ENCODE assay signal across 10 cellular contexts in genomic region chr20:24470782-24471582, GRCh38. TPM values are rescaled to one million over a fixed set of nuclear protein-coding genes. Genes with fewer than 3 reads are reported as not detected.
DNase-seq lines count a peak whose midpoint lies in the region; ATAC-seq, FAIRE-seq and TF ChIP-seq lines count a peak whose summit lies in the region.
"Had no signal": no experiment of that assay in that cellular context is flagged by ENCODE, and none has a peak within 500 bp of the region (broad histone marks: within the 10 kb centered on the region; RNA-seq: fewer than 3 reads in every experiment).

No MANE protein-coding gene starts in this region.

- ATAC-seq in GM19467 (IDR thresholded peaks at IDR 0.05; ENCODE audit: unreplicated experiment): no peak

- H3K27ac Mint-ChIP-seq in astrocyte (ENCODE audit: unreplicated experiment): peak overlapping the region; percentile 80

- H4K20me1 ChIP-seq in astrocyte (ENCODE audit: insufficient read depth, low read length): peaks cover 11% of the 10 kb centered on the region

- POLR2A ChIA-PET in HEK293 (lab: Yijun Ruan, JAX): no interaction called here

- peaks cover 39% of the 10 kb centered on the region for H3K79me2 ChIP-seq in astrocyte (ENCODE audit: insufficient read depth, low read length)

- peaks cover 23% of the 10 kb centered on the region for H3K27me3 Mint-ChIP-seq in astrocyte (ENCODE audit: low read depth, unreplicated experiment)

- H3K9me3 ChIP-seq in HEK293 (ENCODE audit: control insufficient read depth, insufficient read depth, low read depth, low read length) (no peaks in the 10 kb centered on the region), astrocyte (ENCODE audit: insufficient read depth, low read depth, low read length) (no peaks in the 10 kb centered on the region), iPS-18c (ENCODE audit: control insufficient read depth, insufficient read depth, low read length) (no peaks in the 10 kb centered on the region)

- CTCF ChIA-PET in HEK293 (lab: Yijun Ruan, JAX): interaction anchor here (0.6 to 1.1 kb wide), 2 partner anchors 22 to 33 kb away, joined by 4 to 5 read pairs; no protein-coding TSS in a partner anchor

- peaks cover 12% of the 10 kb centered on the region for H3K27me3 ChIP-seq in astrocyte (ENCODE audit: insufficient read depth, low read length)

- peak overlapping the region; percentile 70 for H3K9ac ChIP-seq in astrocyte (ENCODE audit: low read length)

- no peak overlapping the region for H3K27ac ChIP-seq in HEK293 (ENCODE audit: extremely low read depth, low read depth, low read length)
- H3K27ac ChIP-seq in astrocyte (ENCODE audit: low read depth, low read length): no peak overlapping the region
- no peak overlapping the region for H3K27ac ChIP-seq in skin epidermis
- H3K27ac ChIP-seq: foreskin keratinocyte had no signal

- DNase-seq in astrocyte (ENCODE audit: low read depth) (no peak), NOMO-1 treated with dmso at 0.1 percent for 144 hours (lab: John Stamatoyannopoulos, UW; ENCODE audit: unreplicated experiment) (no peak), SW480 (ENCODE audit: low spot score) (no peak), NAMALWA (ENCODE audit: low spot score) (no peak)
- DNase-seq: NCI-H1930 had no signal

- H2AFZ ChIP-seq in astrocyte (ENCODE audit: low read depth, low read length): peak overlapping the region; percentile 83

- H3K36me3 Mint-ChIP-seq in astrocyte (ENCODE audit: low read depth, unreplicated experiment): no peaks in the 10 kb centered on the region

- peaks cover 26% of the 10 kb centered on the region for H3K4me1 Mint-ChIP-seq in astrocyte (ENCODE audit: low read depth, unreplicated experiment)

- FAIRE-seq in astrocyte (lab: Jason Lieb, UNC): no peak

- H3K4me1 ChIP-seq in HEK293 (ENCODE audit: control insufficient read depth, insufficient read depth, low read length) (peaks cover 6% of the 10 kb centered on the region; the same call in 1 of the 2 replicates), astrocyte (ENCODE audit: insufficient read depth, low read length) (peaks cover 13% of the 10 kb centered on the region)
- H3K4me1 ChIP-seq: foreskin keratinocyte had no signal

- H3K4me3 Mint-ChIP-seq in astrocyte (ENCODE audit: unreplicated experiment): peak overlapping the region; percentile 94

- TF ChIP-seq CTCF in HEK293 (tag by site-specific recombination; IDR thresholded peaks at IDR 0.05) (no peak), astrocyte (IDR thresholded peaks at IDR 0.05; ENCODE audit: insufficient read depth, low read depth, low read length) (no peak)

- H3K4me3 ChIP-seq in HEK293 (ENCODE audit: low read depth, low read length) (peak overlapping the region; percentile 63), astrocyte (ENCODE audit: insufficient read depth, low read depth, low read length) (peak overlapping the region; percentile 79), iPS-18c (ENCODE audit: insufficient read depth, low read depth, low read length) (peak overlapping the region; percentile 84), skin epidermis (peak overlapping the region; percentile 19 to 40 (median 30))

- H3K4me2 ChIP-seq in astrocyte (ENCODE audit: low read length): peak overlapping the region; percentile 97

- no peaks in the 10 kb centered on the region for H3K9me3 Mint-ChIP-seq in astrocyte (ENCODE audit: unreplicated experiment)

- no peaks in the 10 kb centered on the region for H3K36me3 ChIP-seq in HEK293 (ENCODE audit: control insufficient read depth in 2 of 2, insufficient read depth in 1 of 2, low read length in 2 of 2)
- H3K36me3 ChIP-seq in astrocyte (ENCODE audit: insufficient read depth, low read length): no peaks in the 10 kb centered on the region

TF ChIP-seq in HEK293, 187 proteins besides CTCF, POLR2A, EP300 and RAD21:
- TF ChIP-seq ZNF140 (tag by site-specific recombination; IDR thresholded peaks at IDR 0.05) (no peak), SETDB1 (IDR thresholded peaks at IDR 0.05; ENCODE audit: insufficient read length, low read length) (no peak), MEIS1 (CRISPR knock-in tag; IDR thresholded peaks at IDR 0.05; ENCODE audit: borderline replicate concordance) (no peak), MYNN (tag by site-specific recombination; IDR thresholded peaks at IDR 0.05; ENCODE audit: borderline replicate concordance) (no peak), ZBTB20 (tag by site-specific recombination; IDR thresholded peaks at IDR 0.05) (no peak), EGR2 (tag by site-specific recombination; IDR thresholded peaks at IDR 0.05; ENCODE audit: low read depth) (no peak), ZNF221 (tag by site-specific recombination; IDR thresholded peaks at IDR 0.05; ENCODE audit: borderline replicate concordance) (no peak), ZNF202 (tag by site-specific recombination; IDR thresholded peaks at IDR 0.05; ENCODE audit: borderline replicate concordance) (no peak), OVOL3 (tag by site-specific recombination; IDR thresholded peaks at IDR 0.05) (no peak), ZNF391 (tag by site-specific recombination; IDR thresholded peaks at IDR 0.05; ENCODE audit: borderline replicate concordance, low read depth) (no peak), HOXA7 (CRISPR knock-in tag; IDR thresholded peaks at IDR 0.05; ENCODE audit: borderline replicate concordance) (no peak), PBX3 (CRISPR knock-in tag; IDR thresholded peaks at IDR 0.05) (no peak)
- TF ChIP-seq, protein P1, sequence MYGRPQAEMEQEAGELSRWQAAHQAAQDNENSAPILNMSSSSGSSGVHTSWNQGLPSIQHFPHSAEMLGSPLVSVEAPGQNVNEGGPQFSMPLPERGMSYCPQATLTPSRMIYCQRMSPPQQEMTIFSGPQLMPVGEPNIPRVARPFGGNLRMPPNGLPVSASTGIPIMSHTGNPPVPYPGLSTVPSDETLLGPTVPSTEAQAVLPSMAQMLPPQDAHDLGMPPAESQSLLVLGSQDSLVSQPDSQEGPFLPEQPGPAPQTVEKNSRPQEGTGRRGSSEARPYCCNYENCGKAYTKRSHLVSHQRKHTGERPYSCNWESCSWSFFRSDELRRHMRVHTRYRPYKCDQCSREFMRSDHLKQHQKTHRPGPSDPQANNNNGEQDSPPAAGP (tag by site-specific recombination; IDR thresholded peaks at IDR 0.05): no peak
- TF ChIP-seq, protein P2, sequence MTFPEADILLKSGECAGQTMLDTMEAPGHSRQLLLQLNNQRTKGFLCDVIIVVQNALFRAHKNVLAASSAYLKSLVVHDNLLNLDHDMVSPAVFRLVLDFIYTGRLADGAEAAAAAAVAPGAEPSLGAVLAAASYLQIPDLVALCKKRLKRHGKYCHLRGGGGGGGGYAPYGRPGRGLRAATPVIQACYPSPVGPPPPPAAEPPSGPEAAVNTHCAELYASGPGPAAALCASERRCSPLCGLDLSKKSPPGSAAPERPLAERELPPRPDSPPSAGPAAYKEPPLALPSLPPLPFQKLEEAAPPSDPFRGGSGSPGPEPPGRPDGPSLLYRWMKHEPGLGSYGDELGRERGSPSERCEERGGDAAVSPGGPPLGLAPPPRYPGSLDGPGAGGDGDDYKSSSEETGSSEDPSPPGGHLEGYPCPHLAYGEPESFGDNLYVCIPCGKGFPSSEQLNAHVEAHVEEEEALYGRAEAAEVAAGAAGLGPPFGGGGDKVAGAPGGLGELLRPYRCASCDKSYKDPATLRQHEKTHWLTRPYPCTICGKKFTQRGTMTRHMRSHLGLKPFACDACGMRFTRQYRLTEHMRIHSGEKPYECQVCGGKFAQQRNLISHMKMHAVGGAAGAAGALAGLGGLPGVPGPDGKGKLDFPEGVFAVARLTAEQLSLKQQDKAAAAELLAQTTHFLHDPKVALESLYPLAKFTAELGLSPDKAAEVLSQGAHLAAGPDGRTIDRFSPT (tag by site-specific recombination; IDR thresholded peaks at IDR 0.05): no peak
- TF ChIP-seq, protein P3, sequence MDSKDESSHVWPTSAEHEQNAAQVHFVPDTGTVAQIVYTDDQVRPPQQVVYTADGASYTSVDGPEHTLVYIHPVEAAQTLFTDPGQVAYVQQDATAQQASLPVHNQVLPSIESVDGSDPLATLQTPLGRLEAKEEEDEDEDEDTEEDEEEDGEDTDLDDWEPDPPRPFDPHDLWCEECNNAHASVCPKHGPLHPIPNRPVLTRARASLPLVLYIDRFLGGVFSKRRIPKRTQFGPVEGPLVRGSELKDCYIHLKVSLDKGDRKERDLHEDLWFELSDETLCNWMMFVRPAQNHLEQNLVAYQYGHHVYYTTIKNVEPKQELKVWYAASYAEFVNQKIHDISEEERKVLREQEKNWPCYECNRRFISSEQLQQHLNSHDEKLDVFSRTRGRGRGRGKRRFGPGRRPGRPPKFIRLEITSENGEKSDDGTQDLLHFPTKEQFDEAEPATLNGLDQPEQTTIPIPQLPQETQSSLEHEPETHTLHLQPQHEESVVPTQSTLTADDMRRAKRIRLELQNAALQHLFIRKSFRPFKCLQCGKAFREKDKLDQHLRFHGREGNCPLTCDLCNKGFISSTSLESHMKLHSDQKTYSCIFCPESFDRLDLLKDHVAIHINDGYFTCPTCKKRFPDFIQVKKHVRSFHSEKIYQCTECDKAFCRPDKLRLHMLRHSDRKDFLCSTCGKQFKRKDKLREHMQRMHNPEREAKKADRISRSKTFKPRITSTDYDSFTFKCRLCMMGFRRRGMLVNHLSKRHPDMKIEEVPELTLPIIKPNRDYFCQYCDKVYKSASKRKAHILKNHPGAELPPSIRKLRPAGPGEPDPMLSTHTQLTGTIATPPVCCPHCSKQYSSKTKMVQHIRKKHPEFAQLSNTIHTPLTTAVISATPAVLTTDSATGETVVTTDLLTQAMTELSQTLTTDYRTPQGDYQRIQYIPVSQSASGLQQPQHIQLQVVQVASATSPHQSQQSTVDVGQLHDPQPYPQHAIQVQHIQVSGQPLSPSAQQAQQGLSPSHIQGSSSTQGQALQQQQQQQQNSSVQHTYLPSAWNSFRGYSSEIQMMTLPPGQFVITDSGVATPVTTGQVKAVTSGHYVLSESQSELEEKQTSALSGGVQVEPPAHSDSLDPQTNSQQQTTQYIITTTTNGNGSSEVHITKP (tag by site-specific recombination; IDR thresholded peaks at IDR 0.05): no peak
TF ChIP-seq in HEK293: peak in this region for 0.

RNA-seq across cellular contexts. Expression of gene SYNDIG1, which starts 1.6 kb away (rescaled TPM):
- total RNA-seq in astrocyte: 5.7 and 8.7 TPM in 2 replicates
- total RNA-seq: foreskin keratinocyte had no signal

Comparison
In these comparisons a context has a peak if more than half of its experiments do, and no peak if none do; other contexts are left out.
1. H3K4me3 ChIP-seq: peak in every context shown above with its lines; median percentile 84 in iPS-18c; 79 in astrocyte; 63 in HEK293; 30 in skin epidermis.